ENCODE assay signal across 9 cellular contexts in the genomic region with DNA sequence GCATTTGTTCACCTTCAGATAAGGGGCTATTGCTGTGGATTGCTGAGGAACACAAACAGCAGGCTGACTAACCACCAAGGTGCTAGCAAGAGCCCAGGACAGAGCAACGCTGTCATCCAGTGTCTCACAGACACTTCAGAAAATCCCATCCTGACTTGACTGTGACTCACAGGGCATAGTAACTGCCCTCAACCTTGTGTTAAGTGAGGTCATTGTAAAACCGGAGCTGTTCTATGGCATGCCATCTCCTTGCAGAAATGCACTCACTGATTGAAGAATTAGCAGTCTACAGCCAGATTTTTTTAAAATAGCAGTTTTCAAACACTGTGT. TPM values are rescaled to one million over a fixed set of nuclear protein-coding genes. Genes with fewer than 3 reads are reported as not detected.
DNase-seq lines count a peak whose midpoint lies in the region; ATAC-seq and TF ChIP-seq lines count a peak whose summit lies in the region.
"Had no signal": no experiment of that assay in that cellular context is flagged by ENCODE, and none has a peak within 500 bp of the region (broad histone marks: within the 10 kb centered on the region; RNA-seq: fewer than 3 reads in every experiment).

No MANE protein-coding gene starts in this region.

- TF ChIP-seq POLR2A in NB4 (IDR thresholded peaks at IDR 0.05; ENCODE audit: extremely low read depth, insufficient read length): no peak

- peaks cover 23% of the 10 kb centered on the region for H3K4me1 ChIP-seq in foreskin keratinocyte

- no peaks in the 10 kb centered on the region for H3K27me3 Mint-ChIP-seq in type B pancreatic cell

- H3K9me3 Mint-ChIP-seq in type B pancreatic cell: peaks cover 5% of the 10 kb centered on the region

- no peak overlapping the region for H3K4me3 ChIP-seq in NB4 (ENCODE audit: low read depth, low read length)

- intact Hi-C loops in Right ventricle myocardium inferior (cut with DNase I) (no loop called here), cardiac septum (cut with DNase I) (no loop called here)

- H3K27ac ChIP-seq in foreskin keratinocyte: peak overlapping the region; percentile 94

- peaks cover 18% of the 10 kb centered on the region for H3K4me1 Mint-ChIP-seq in type B pancreatic cell (ENCODE audit: unreplicated experiment)

- ATAC-seq in Right ventricle myocardium inferior: peak; percentile 47
- ATAC-seq in foreskin keratinocyte: peak; percentile 98

- no peak for DNase-seq in Right ventricle myocardium inferior (ENCODE audit: missing footprints)
- DNase-seq in cardiac septum (ENCODE audit: low spot score): no peak
- DNase-seq in NB4 (ENCODE audit: low read depth): peak; percentile 8
- DNase-seq in foreskin keratinocyte: peak; percentile 92 to 95
- DNase-seq in type B pancreatic cell (ENCODE audit: extremely low spot score, unreplicated experiment): no peak
- DNase-seq in cerebellar nuclear complex (lab: John Stamatoyannopoulos, UW): no peak
- DNase-seq in NCI-H2081 (lab: John Stamatoyannopoulos, UW): no peak
- DNase-seq in NCI-H1436 (lab: John Stamatoyannopoulos, UW): no peak
- DNase-seq: T-helper 9 cell had no signal

- no peaks in the 10 kb centered on the region for H3K27me3 ChIP-seq in foreskin keratinocyte

- peak overlapping the region; percentile 73 for H3K27ac Mint-ChIP-seq in type B pancreatic cell

- no peak overlapping the region for H3K4me3 Mint-ChIP-seq in type B pancreatic cell

- H3K36me3 Mint-ChIP-seq in type B pancreatic cell: peaks cover 43% of the 10 kb centered on the region

- TF ChIP-seq CTCF in NB4 (IDR thresholded peaks at IDR 0.05; ENCODE audit: low read depth, low read length) (no peak), foreskin keratinocyte (conservative IDR thresholded peaks at IDR 0.05) (peak; percentile 38), type B pancreatic cell (conservative IDR thresholded peaks at IDR 0.05) (no peak)

RNA-seq across cellular contexts. Expression of a gene that starts 51.1 kb away (rescaled TPM):
- total RNA-seq in Right ventricle myocardium inferior (36.5 TPM), cardiac septum (20.0 TPM), foreskin keratinocyte (0.78 and 0.81 TPM in 2 replicates), type B pancreatic cell (ENCODE audit: low replicate concordance) (60.6 and 64.4 TPM in 2 replicates)
- 0.28 and 0.31 TPM in 2 replicates for polyA plus RNA-seq in foreskin keratinocyte

Comparison
In these comparisons a context has a peak if more than half of its experiments do, and no peak if none do; other contexts are left out.
1. DNase-seq: peak in NB4 (single experiment) and foreskin keratinocyte (2 of 2); none in Right ventricle myocardium inferior (single experiment), cardiac septum (single experiment), type B pancreatic cell (single experiment), cerebellar nuclear complex (0 of 2), NCI-H2081 (0 of 2) and NCI-H1436 (single experiment).
2. RNA of a gene that starts 51.1 kb away (total RNA-seq): 60.6 to 64.4 TPM in type B pancreatic cell, 36.5 TPM in Right ventricle myocardium inferior (single experiment) and 20.0 TPM in cardiac septum (single experiment); 0.78 to 0.81 TPM in foreskin keratinocyte; every median in the first group is over 10 times any median in the second.